Comparison of ENCODE assay signal across 28 cellular contexts in genomic region chr1:163335216-163335615, GRCh38. TPM values are rescaled to one million over a fixed set of nuclear protein-coding genes. Genes with fewer than 3 reads are reported as not detected.
"Had no signal": no experiment of that assay in that cellular context is flagged by ENCODE, and none has a peak within 500 bp of the region (broad histone marks: within the 10 kb centered on the region; RNA-seq: fewer than 3 reads in every experiment).

No MANE protein-coding gene starts in this region.

- H3K27ac Mint-ChIP-seq: dendritic cell treated with granulocyte-macrophage colony-stimulating factor and Interleukin-4, amounts not matched to agents 40 ng/mL and 50 ng/mL, for 4 days; effector memory CD8-positive, alpha-beta T cell; endodermal cell; mesothelial cell of epicardium; naive B cell had no signal

- ATAC-seq: effector memory CD8-positive, alpha-beta T cell; esophagus mucosa; gastrocnemius medialis; heart right ventricle; left cardiac atrium; left lung; left ventricle myocardium superior; lower lobe of right lung; mucosa of descending colon had no signal

- H3K36me3 ChIP-seq: colonic mucosa, gastrocnemius medialis, lower lobe of right lung had no signal

- DNase-seq: colonic mucosa; cortex of kidney; effector CD8-positive, alpha-beta T cell; effector memory CD8-positive, alpha-beta T cell; endodermal cell; erythroblast; esophagus squamous epithelium; foreskin fibroblast; foreskin melanocyte; gastrocnemius medialis; glutamatergic neuron; head of caudate nucleus; heart right ventricle; hippocampal formation; left cardiac atrium; left lung; left ventricle myocardium superior; lower lobe of right lung; mesenchymal stem cell; mucosa of descending colon; naive B cell had no signal

- FAIRE-seq: endometrium, islet of Langerhans, keratinocyte had no signal

- H3K27ac ChIP-seq: colonic mucosa, epithelial cell of prostate, esophagus squamous epithelium, gastrocnemius medialis, heart right ventricle, left lung, lower lobe of right lung had no signal

- H3K4me1 ChIP-seq: colonic mucosa, esophagus squamous epithelium, gastrocnemius medialis, heart right ventricle, left lung, lower lobe of right lung had no signal

- H3K4me3 ChIP-seq: colonic mucosa, esophagus squamous epithelium, gastrocnemius medialis, heart right ventricle, left lung, lower lobe of right lung, mucosa of descending colon had no signal

- H3K4me1 Mint-ChIP-seq: endodermal cell, mesothelial cell of epicardium, naive B cell had no signal

- H3K4me3 Mint-ChIP-seq: dendritic cell treated with granulocyte-macrophage colony-stimulating factor and Interleukin-4, amounts not matched to agents 40 ng/mL and 50 ng/mL, for 4 days; effector memory CD8-positive, alpha-beta T cell; endodermal cell; mesothelial cell of epicardium; naive B cell had no signal

- H3K9me3 ChIP-seq: colonic mucosa, gastrocnemius medialis, lower lobe of right lung had no signal

- H3K27me3 ChIP-seq: colonic mucosa, esophagus squamous epithelium, gastrocnemius medialis, heart right ventricle, left lung had no signal

- H3K27me3 Mint-ChIP-seq: dendritic cell treated with granulocyte-macrophage colony-stimulating factor and Interleukin-4, amounts not matched to agents 40 ng/mL and 50 ng/mL, for 4 days; effector memory CD8-positive, alpha-beta T cell; naive B cell had no signal

RNA-seq across cellular contexts. Expression of gene NUF2, which starts 13.5 kb away (rescaled TPM):
- total RNA-seq: gastrocnemius medialis had no signal
